In the genomic region with DNA sequence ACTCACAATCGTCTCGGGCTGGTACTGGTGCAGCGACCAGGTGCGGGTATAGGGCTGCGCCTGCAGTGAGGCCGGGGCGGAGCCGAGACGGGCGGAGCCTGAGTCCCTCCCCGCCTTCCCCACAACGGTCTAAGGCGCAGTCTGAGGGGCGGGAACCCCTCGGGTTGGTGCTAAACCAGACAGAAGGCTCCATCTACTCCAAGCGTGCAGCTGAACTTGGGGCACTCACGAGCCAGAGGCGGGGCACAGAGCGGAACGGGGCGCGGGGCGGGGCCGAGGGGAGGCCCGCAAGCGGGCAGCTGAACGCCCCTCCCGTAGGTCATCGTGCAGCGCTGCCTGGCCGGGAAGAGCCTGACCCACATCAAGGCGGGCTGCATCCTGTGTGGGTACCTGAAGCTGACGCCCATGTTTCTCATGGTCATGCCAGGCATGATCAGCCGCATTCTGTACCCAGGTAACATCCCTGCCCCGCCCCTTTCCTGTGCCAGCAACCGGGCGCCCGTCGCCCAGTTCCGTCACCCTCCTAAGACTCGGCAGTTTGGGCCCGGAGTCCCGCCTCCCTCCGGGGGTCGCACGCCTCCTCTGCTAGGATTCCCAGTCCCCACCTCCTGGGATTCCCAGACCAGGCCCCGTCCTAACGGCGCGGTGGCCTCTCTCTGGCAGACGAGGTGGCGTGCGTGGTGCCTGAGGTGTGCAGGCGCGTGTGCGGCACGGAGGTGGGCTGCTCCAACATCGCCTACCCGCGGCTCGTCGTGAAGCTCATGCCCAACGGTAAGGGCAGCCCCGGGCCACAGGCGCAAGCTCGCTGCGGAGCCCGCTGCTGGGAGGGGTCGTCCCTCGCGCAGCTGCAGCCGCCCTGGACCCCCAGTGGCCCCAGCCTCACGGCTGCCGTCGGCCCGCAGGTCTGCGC, we compare ENCODE assay signal across 8 cellular contexts. TPM values are rescaled to one million over a fixed set of nuclear protein-coding genes. Genes with fewer than 3 reads are reported as not detected.
DNase-seq lines count a peak whose midpoint lies in the region; ATAC-seq and TF ChIP-seq lines count a peak whose summit lies in the region.

No MANE protein-coding gene starts in this region.

- ATAC-seq in GM21723 (IDR thresholded peaks at IDR 0.05; ENCODE audit: unreplicated experiment) = peak; percentile 83
- ATAC-seq in WTC11 = peak; percentile 89
- peak; percentile 87 for ATAC-seq in central memory CD8-positive, alpha-beta T cell (replicated peaks; ENCODE audit: extremely low read depth, poor library complexity, severe bottlenecking)
- ATAC-seq in left lung = peak; percentile 86

- peaks cover 73% of the 10 kb centered on the region for H3K27me3 Mint-ChIP-seq in WTC11 (ENCODE audit: low read depth)
- H3K27me3 Mint-ChIP-seq in central memory CD8-positive, alpha-beta T cell = no peaks in the 10 kb centered on the region

- H3K4me3 Mint-ChIP-seq in WTC11 = peak overlapping the region; percentile 78
- peak overlapping the region; percentile 87 for H3K4me3 Mint-ChIP-seq in central memory CD8-positive, alpha-beta T cell

- H3K27me3 ChIP-seq in MG63 (peaks cover 12% of the 10 kb centered on the region; the same call in 1 of the 2 replicates), left lung (peaks cover 0 to 19% of the 10 kb centered on the region in 2 donors)

- intact Hi-C loops in left lung (cut with DNase I) = no loop called here

- H3K4me1 Mint-ChIP-seq in WTC11 = peaks cover 8% of the 10 kb centered on the region
- peaks cover 11% of the 10 kb centered on the region for H3K4me1 Mint-ChIP-seq in central memory CD8-positive, alpha-beta T cell

- H3K27ac Mint-ChIP-seq in WTC11 = no peak overlapping the region
- peak overlapping the region; percentile 38 for H3K27ac Mint-ChIP-seq in central memory CD8-positive, alpha-beta T cell (ENCODE audit: low read depth)

- CTCF ChIA-PET in WTC11 (lab: Charles Lee) = interaction anchor here (0.9 to 3.1 kb wide), 12 partner anchors 11 to 226 kb away, joined by 3 to 26 read pairs (median 6); partner anchors contain the start of genes ARMC5 and RUSF1

- no peaks in the 10 kb centered on the region for H3K9me3 ChIP-seq in MG63
- H3K9me3 ChIP-seq in left lung = no peaks in the 10 kb centered on the region

- H3K4me1 ChIP-seq in left lung = peaks cover 7 to 25% of the 10 kb centered on the region in 2 donors

- H3K36me3 ChIP-seq in MG63 = peaks cover 2% of the 10 kb centered on the region; the same call in 1 of the 2 replicates
- H3K36me3 ChIP-seq in left lung = peaks cover 0 to 29% of the 10 kb centered on the region in 2 donors

- DNase-seq in EH (ENCODE audit: low read depth) (peak; percentile 55), MG63 (peak; percentile 33), WTC11 (ENCODE audit: low spot score) (peak; percentile 78), left lung (peak; percentile 86 to 94), COLO829 (ENCODE audit: low spot score) (no peak)
- DNase-seq in central memory CD8-positive, alpha-beta T cell (ENCODE audit: low spot score in 2 of 2) = peak; percentile 57 to 62
- DNase-seq in stimulated activated CD4-positive, alpha-beta T cell treated with anti-CD3 and anti-CD28 coated beads, TNF-alpha, amount 100 ng/mL, for 4 hours (ENCODE audit: low read depth in 3 of 3) = peak; percentile 39 to 48 (median 43)

- TF ChIP-seq CTCF in WTC11 (IDR thresholded peaks at IDR 0.05) = no peak
- no peak for TF ChIP-seq CTCF in left lung (IDR thresholded peaks at IDR 0.05)

- POLR2A ChIA-PET in WTC11 (lab: Charles Lee) = interaction anchor here (1.0 to 1.8 kb wide), 7 partner anchors 9 to 226 kb away, joined by 3 to 8 read pairs (median 5); partner anchors contain the start of gene RUSF1

- H3K4me3 ChIP-seq in MG63 (peak overlapping the region; percentile 41), left lung (peak overlapping the region; percentile 46 to 51)

- peak overlapping the region in 1 of 2 donors; percentile 16 for H3K27ac ChIP-seq in left lung

- H3K9me3 Mint-ChIP-seq in WTC11 = no peaks in the 10 kb centered on the region
- no peaks in the 10 kb centered on the region for H3K9me3 Mint-ChIP-seq in central memory CD8-positive, alpha-beta T cell

- peaks cover 8% of the 10 kb centered on the region for H3K36me3 Mint-ChIP-seq in WTC11
- H3K36me3 Mint-ChIP-seq in central memory CD8-positive, alpha-beta T cell (ENCODE audit: insufficient read depth) = peaks cover 4% of the 10 kb centered on the region

TF ChIP-seq in WTC11, 78 proteins besides CTCF, POLR2A, EP300 and RAD21 (continues in another document):
- no peak for TF ChIP-seq ZNF396 (CRISPR knock-in tag; IDR thresholded peaks at IDR 0.05; ENCODE audit: borderline replicate concordance)
- TF ChIP-seq, protein P1, sequence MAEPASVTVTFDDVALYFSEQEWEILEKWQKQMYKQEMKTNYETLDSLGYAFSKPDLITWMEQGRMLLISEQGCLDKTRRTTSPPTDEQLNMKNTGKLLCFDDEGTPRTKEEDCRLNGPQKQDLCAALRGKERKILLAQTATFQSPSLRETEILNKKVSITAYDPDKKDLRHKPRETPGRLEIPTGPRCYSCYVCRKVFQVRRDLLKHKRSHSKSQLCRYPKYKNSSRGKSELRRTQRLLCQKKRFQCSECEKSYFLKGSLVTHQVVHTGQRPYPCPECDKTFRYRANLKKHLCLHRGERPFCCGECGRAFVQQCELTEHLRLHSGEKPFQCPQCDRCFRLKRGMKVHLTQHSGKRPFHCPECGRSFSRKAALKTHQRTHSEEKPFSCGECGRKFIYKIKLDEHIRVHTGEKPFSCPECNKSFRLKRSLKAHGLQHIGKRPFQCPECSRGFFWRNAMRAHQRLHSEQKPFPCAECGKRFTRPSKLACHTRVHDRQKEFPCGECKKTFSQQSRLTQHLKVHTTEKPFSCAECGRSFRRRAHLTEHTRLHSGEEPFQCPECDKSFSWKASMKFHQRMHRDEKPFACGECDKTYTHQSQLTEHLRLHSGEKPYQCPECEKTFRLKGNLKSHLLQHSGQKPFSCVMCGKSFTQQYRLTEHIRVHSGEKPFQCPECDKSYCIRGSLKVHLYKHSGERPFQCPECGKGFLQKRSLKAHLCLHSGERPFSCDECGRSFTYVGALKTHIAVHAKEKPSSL (CRISPR knock-in tag; conservative IDR thresholded peaks at IDR 0.05) = no peak
- no peak for TF ChIP-seq FOXJ3 (CRISPR knock-in tag; IDR thresholded peaks at IDR 0.05; ENCODE audit: borderline replicate concordance)
- TF ChIP-seq NR3C1 (CRISPR knock-in tag; conservative IDR thresholded peaks at IDR 0.05; ENCODE audit: low read depth) = no peak
- TF ChIP-seq, protein P2, sequence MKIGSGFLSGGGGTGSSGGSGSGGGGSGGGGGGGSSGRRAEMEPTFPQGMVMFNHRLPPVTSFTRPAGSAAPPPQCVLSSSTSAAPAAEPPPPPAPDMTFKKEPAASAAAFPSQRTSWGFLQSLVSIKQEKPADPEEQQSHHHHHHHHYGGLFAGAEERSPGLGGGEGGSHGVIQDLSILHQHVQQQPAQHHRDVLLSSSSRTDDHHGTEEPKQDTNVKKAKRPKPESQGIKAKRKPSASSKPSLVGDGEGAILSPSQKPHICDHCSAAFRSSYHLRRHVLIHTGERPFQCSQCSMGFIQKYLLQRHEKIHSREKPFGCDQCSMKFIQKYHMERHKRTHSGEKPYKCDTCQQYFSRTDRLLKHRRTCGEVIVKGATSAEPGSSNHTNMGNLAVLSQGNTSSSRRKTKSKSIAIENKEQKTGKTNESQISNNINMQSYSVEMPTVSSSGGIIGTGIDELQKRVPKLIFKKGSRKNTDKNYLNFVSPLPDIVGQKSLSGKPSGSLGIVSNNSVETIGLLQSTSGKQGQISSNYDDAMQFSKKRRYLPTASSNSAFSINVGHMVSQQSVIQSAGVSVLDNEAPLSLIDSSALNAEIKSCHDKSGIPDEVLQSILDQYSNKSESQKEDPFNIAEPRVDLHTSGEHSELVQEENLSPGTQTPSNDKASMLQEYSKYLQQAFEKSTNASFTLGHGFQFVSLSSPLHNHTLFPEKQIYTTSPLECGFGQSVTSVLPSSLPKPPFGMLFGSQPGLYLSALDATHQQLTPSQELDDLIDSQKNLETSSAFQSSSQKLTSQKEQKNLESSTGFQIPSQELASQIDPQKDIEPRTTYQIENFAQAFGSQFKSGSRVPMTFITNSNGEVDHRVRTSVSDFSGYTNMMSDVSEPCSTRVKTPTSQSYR (CRISPR knock-in tag; IDR thresholded peaks at IDR 0.05) = 0 out of 2 replicates have a peak, but pooled peaks have one; percentile 21
- TF ChIP-seq ZNF219 (CRISPR knock-in tag; IDR thresholded peaks at IDR 0.05; ENCODE audit: borderline replicate concordance) = no peak
- no peak for TF ChIP-seq ATF1 (CRISPR knock-in tag; IDR thresholded peaks at IDR 0.05)
- TF ChIP-seq HMGXB4 (CRISPR knock-in tag; IDR thresholded peaks at IDR 0.05) = peak; percentile 36; the same call in 1 of the 2 replicates

RNA-seq across cellular contexts. Expression of gene SLC5A2, which starts 5.1 kb away (rescaled TPM):
- not detected in 2 replicates for total RNA-seq in MG63 (2014; rRNA removed; shearing (Covaris generic); ENCODE audit: low replicate concordance)
- 0.83 to 1.7 TPM (median 1.1 TPM) in 3 replicates for total RNA-seq in WTC11 (2021)
- total RNA-seq in left lung = 1 to 10 TPM in 1 of 2 donors, under 1 TPM in 1; 0.92 to 1.4 TPM

RNA-seq across cellular contexts. Expression of gene TGFB1I1, which starts 16.0 kb away (rescaled TPM):
- 39.1 and 48.1 TPM in 2 replicates for total RNA-seq in MG63 (2014; rRNA removed; shearing (Covaris generic); ENCODE audit: low replicate concordance)
- total RNA-seq in WTC11 (2021) (4.3 to 5.3 TPM (median 4.6 TPM) in 3 replicates), left lung (10 to 100 TPM; 49.3 to 70.3 TPM)

RNA-seq across cellular contexts. Expression of gene RUSF1, which starts 20.2 kb away (rescaled TPM):
- total RNA-seq in MG63 (2014; rRNA removed; shearing (Covaris generic); ENCODE audit: low replicate concordance) = 20.6 and 27.9 TPM in 2 replicates
- 35.9 to 41.8 TPM (median 39.4 TPM) in 3 replicates for total RNA-seq in WTC11 (2021)
- 10 to 100 TPM; 58.2 to 67.4 TPM for total RNA-seq in left lung

RNA-seq across cellular contexts. Expression of gene ARMC5, which starts 28.7 kb away (rescaled TPM):
- 11.3 and 12.7 TPM in 2 replicates for total RNA-seq in MG63 (2014; rRNA removed; shearing (Covaris generic); ENCODE audit: low replicate concordance)
- 11.3 to 13.2 TPM (median 13.0 TPM) in 3 replicates for total RNA-seq in WTC11 (2021)
- total RNA-seq in left lung = 10 to 100 TPM in 1 of 2 donors, 1 to 10 TPM in 1; 8.5 to 10.1 TPM

RNA-seq across cellular contexts. Expression of gene AHSP, which starts 39.7 kb away (rescaled TPM):
- total RNA-seq in MG63 (2014; rRNA removed; shearing (Covaris generic); ENCODE audit: low replicate concordance) = not detected in 2 replicates
- total RNA-seq in WTC11 (2021) (0.60 to 0.81 TPM in 2 of 3 replicates, not detected in the other), left lung (not detected)
